9 cellular contexts compared by ENCODE assay signal in the genomic region with DNA sequence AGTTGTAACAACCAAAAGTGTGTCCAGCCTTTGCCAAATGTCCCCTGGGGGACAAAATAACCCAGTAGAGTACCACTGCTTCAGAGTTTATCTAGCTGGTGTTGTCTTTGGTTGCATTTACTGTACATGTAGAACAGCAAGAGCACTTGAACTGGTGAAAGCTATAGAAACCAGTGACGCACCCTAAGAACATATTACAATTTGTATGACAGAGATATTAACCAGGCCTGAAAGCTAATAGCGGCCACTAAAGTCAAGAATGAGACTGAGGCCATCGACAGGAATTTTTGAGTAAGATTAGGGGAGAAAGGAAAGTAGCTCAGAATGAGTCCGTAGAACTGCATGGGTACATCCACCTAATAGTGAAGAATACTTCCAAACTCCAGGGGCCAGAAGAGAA.
"Had no signal": no experiment of that assay in that cellular context is flagged by ENCODE, and none has a peak within 500 bp of the region (broad histone marks: within the 10 kb centered on the region; RNA-seq: fewer than 3 reads in every experiment).

No MANE protein-coding gene starts in this region.

- DNase-seq: GM23248, GOT3, H7, HFFc6 had no signal

- ATAC-seq: HCT116, HepG2 had no signal

- H3K27ac ChIP-seq: GM23248, HL-60 had no signal

- H3K36me3 ChIP-seq: HAP-1 had no signal

- H3K36me3 Mint-ChIP-seq: IgD-negative memory B cell had no signal

- H3K4me1 Mint-ChIP-seq: IgD-negative memory B cell had no signal

- H3K4me1 ChIP-seq: HAP-1 had no signal

- H3K4me3 Mint-ChIP-seq: HFFc6, IgD-negative memory B cell had no signal

- H3K27ac Mint-ChIP-seq: HFFc6, IgD-negative memory B cell had no signal

- H3K4me3 ChIP-seq: GM23248, HAP-1 had no signal

- H3K9me3 ChIP-seq: HAP-1 had no signal

- H3K9me3 Mint-ChIP-seq: HFFc6 had no signal
